Comparison of ENCODE assay signal across 29 cellular contexts in genomic region chr15:29018983-29019875, GRCh38.
DNase-seq lines count a peak whose midpoint lies in the region; ATAC-seq, FAIRE-seq and TF ChIP-seq lines count a peak whose summit lies in the region.
"Had no signal": no experiment of that assay in that cellular context is flagged by ENCODE, and none has a peak within 500 bp of the region (broad histone marks: within the 10 kb centered on the region; RNA-seq: fewer than 3 reads in every experiment).

No MANE protein-coding gene starts in this region.

- TF ChIP-seq POLR2A in H1 (IDR thresholded peaks at IDR 0.05; ENCODE audit: control extremely low read depth in 1 of 2, low read depth in 2 of 2, low read length in 2 of 2) = no peak

- H3K27me3 ChIP-seq in CD8-positive, alpha-beta T cell (ENCODE audit: insufficient read depth, low read length) = no peaks in the 10 kb centered on the region
- no peaks in the 10 kb centered on the region for H3K27me3 ChIP-seq in OCI-LY3 (ENCODE audit: low read depth, low read length)
- H3K27me3 ChIP-seq in H1 (replicated peaks in 1 of 4; ENCODE audit: control insufficient read depth in 3 of 4, extremely low read depth in 1 of 4, insufficient read depth in 3 of 4, low read length in 3 of 4) = no peaks in the 10 kb centered on the region
- H3K27me3 ChIP-seq in neuronal stem cell (ENCODE audit: control insufficient read depth in 3 of 3, insufficient read depth in 3 of 3, low read depth in 1 of 3, low read length in 3 of 3) = no peaks in the 10 kb centered on the region
- H3K27me3 ChIP-seq: neural progenitor cell, Peyer's patch, right lobe of liver had no signal

- H3K4me2 ChIP-seq in OCI-LY3 (ENCODE audit: low read length) = peak overlapping the region; percentile 34; the same call in 1 of the 2 replicates
- peak overlapping the region in 1 of 2 experiments; percentile 10; a peak in 1 of 4 replicates for H3K4me2 ChIP-seq in H1 (ENCODE audit: insufficient read depth in 1 of 2, low read depth in 2 of 2, low read length in 2 of 2)
- no peak overlapping the region for H3K4me2 ChIP-seq in neuronal stem cell (ENCODE audit: insufficient read depth, low read length, poor library complexity, severe bottlenecking)
- H3K4me2 ChIP-seq: neural progenitor cell had no signal

- CTCF ChIA-PET in CD8-positive, alpha-beta T cell (lab: Charles Lee) = no interaction called here
- CTCF ChIA-PET in H1 (lab: Charles Lee; ENCODE audit: partially characterized antibody) = interaction anchor here (0.6 to 1.1 kb wide), 9 partner anchors 18 to 139 kb away, joined by 3 to 11 read pairs (median 4); no protein-coding TSS in a partner anchor

- H3K56ac ChIP-seq in H1 (replicated peaks; ENCODE audit: insufficient read length, low read depth, low read length) = no peak overlapping the region

- H3K9me3 Mint-ChIP-seq in CD8-positive, alpha-beta T cell = no peaks in the 10 kb centered on the region
- H3K9me3 Mint-ChIP-seq: activated CD4-positive, alpha-beta memory T cell treated with anti-CD3 and anti-CD28 coated beads for 36 hours; activated T-cell treated with anti-CD3 and anti-CD28 coated beads, Interleukin-2, amount 50 U/mL, for 72 hours had no signal

- no peak for FAIRE-seq in H1 (lab: Jason Lieb, UNC)
- FAIRE-seq: GM19239 had no signal

- H4K91ac ChIP-seq in H1 (replicated peaks; ENCODE audit: insufficient read length, low read length) (peak overlapping the region; percentile 56), neuronal stem cell (ENCODE audit: low read depth, low read length, poor library complexity) (no peak overlapping the region)

- H3K9ac ChIP-seq in OCI-LY3 (ENCODE audit: low read length) (no peak overlapping the region), H1 (replicated peaks in 1 of 4; ENCODE audit: extremely low read depth in 1 of 4, low read depth in 3 of 4, low read length in 3 of 4) (no peak overlapping the region; a peak in 1 of 7 replicates), neuronal stem cell (ENCODE audit: low read depth, low read length, poor library complexity) (no peak overlapping the region)
- H3K9ac ChIP-seq: neural progenitor cell had no signal

- no peak overlapping the region for H4K8ac ChIP-seq in H1 (ENCODE audit: extremely low read depth, insufficient read depth, low read length)
- no peak overlapping the region for H4K8ac ChIP-seq in neuronal stem cell (ENCODE audit: low read depth, low read length)

- TF ChIP-seq EP300 in H1 (IDR thresholded peaks at IDR 0.05; ENCODE audit: borderline replicate concordance in 1 of 2, low read depth in 2 of 2, low read length in 2 of 2) = no peak

- H3K4me1 Mint-ChIP-seq in CD8-positive, alpha-beta T cell (ENCODE audit: low read depth) = peaks cover 60% of the 10 kb centered on the region
- H3K4me1 Mint-ChIP-seq: B cell had no signal

- peaks cover 6% of the 10 kb centered on the region for H3K4me1 ChIP-seq in CD8-positive, alpha-beta T cell (ENCODE audit: insufficient read depth, low read length)
- H3K4me1 ChIP-seq in OCI-LY3 (ENCODE audit: low read length) (peaks cover 52% of the 10 kb centered on the region), H1 (replicated peaks in 1 of 4; ENCODE audit: control insufficient read depth in 3 of 4, insufficient read depth in 4 of 4, low read length in 3 of 4) (peaks cover 3 to 7% (median 5%) of the 10 kb centered on the region in 4 experiments; a peak in 6 of 7 replicates), neuronal stem cell (ENCODE audit: control insufficient read depth in 2 of 2, insufficient read depth in 1 of 2, low read depth in 1 of 2, low read length in 2 of 2) (peaks cover 0 to 4% of the 10 kb centered on the region in 2 donors)
- H3K4me1 ChIP-seq: neural progenitor cell, Peyer's patch, prostate gland, right lobe of liver had no signal

- H3K79me2 ChIP-seq in OCI-LY3 (ENCODE audit: low read length) = no peaks in the 10 kb centered on the region
- H3K79me2 ChIP-seq in H1 (ENCODE audit: control insufficient read depth in 1 of 2, insufficient read depth in 2 of 2, low read length in 2 of 2) = no peaks in the 10 kb centered on the region

- no peak for DNase-seq in CD8-positive, alpha-beta T cell
- DNase-seq in H1 (ENCODE audit: low read depth in 1 of 2, low spot score in 2 of 2) (no peak), neuronal stem cell (ENCODE audit: low spot score) (no peak), Kasumi-1 (lab: John Stamatoyannopoulos, UW) (no peak), sciatic nerve (ENCODE audit: low spot score) (no peak)
- no peak for DNase-seq in stimulated activated CD4-positive, alpha-beta T cell treated with anti-CD3 and anti-CD28 coated beads, Interleukin-4, amount 100 ng/mL, for 24 hours
- no peak for DNase-seq in effector CD4-positive, alpha-beta T cell
- DNase-seq: ACHN; activated CD4-positive, alpha-beta memory T cell treated with anti-CD3 and anti-CD28 coated beads for 36 hours; activated CD4-positive, CD25-positive, alpha-beta regulatory T cell treated with anti-CD3 and anti-CD28 coated beads, Interleukin-2, amount 50 U/mL, for 72 hours; activated naive CD4-positive, alpha-beta T cell; activated T-cell treated with anti-CD3 and anti-CD28 coated beads, Interleukin-2, amount 50 U/mL, for 72 hours; amniotic stem cell; EL; hypothalamus; KG1; left colon; MM.1S; NCI-H2029 treated with DMSO at 0.1 percent for 48 hours; Peyer's patch; right lobe of liver; stimulated activated CD4-positive, alpha-beta T cell treated with anti-CD3 and anti-CD28 coated beads, Interleukin-4, amount 100 ng/mL, for 1 hour; trophoblast cell had no signal

- H2AFZ ChIP-seq in OCI-LY3 (ENCODE audit: low read depth, low read length) (no peak overlapping the region), H1 (ENCODE audit: low read length) (no peak overlapping the region), neuronal stem cell (ENCODE audit: low read length) (no peak overlapping the region)
- H2AFZ ChIP-seq: neural progenitor cell had no signal

- no peak overlapping the region for H3K27ac ChIP-seq in CD8-positive, alpha-beta T cell (ENCODE audit: low read depth, low read length)
- no peak overlapping the region; the same call in 1 of the 2 replicates for H3K27ac ChIP-seq in OCI-LY3 (ENCODE audit: low read length)
- no peak overlapping the region for H3K27ac ChIP-seq in H1 (ENCODE audit: low read depth, low read length)
- no peak overlapping the region for H3K27ac ChIP-seq in neuronal stem cell (replicated peaks; ENCODE audit: low read length)
- H3K27ac ChIP-seq: HL-60, neural progenitor cell, Peyer's patch, prostate gland, right lobe of liver had no signal

- H2BK5ac ChIP-seq in H1 (ENCODE audit: low read depth, low read length) = peak overlapping the region; percentile 60; the same call in 1 of the 2 replicates
- H2BK5ac ChIP-seq in neuronal stem cell (ENCODE audit: low read length) = no peak overlapping the region

- H3K4me3 Mint-ChIP-seq in CD8-positive, alpha-beta T cell = no peak overlapping the region
- H3K4me3 Mint-ChIP-seq: activated CD4-positive, alpha-beta memory T cell treated with anti-CD3 and anti-CD28 coated beads for 36 hours; activated T-cell treated with anti-CD3 and anti-CD28 coated beads, Interleukin-2, amount 50 U/mL, for 72 hours; B cell; neural progenitor cell had no signal

- H2BK15ac ChIP-seq in H1 (ENCODE audit: low read length) (no peak overlapping the region), neuronal stem cell (ENCODE audit: low read length) (no peak overlapping the region)

- no peaks in the 10 kb centered on the region for H3K27me3 Mint-ChIP-seq in CD8-positive, alpha-beta T cell (ENCODE audit: low read depth)
- H3K27me3 Mint-ChIP-seq: activated CD4-positive, alpha-beta memory T cell treated with anti-CD3 and anti-CD28 coated beads for 36 hours; B cell had no signal

- H3K36me3 ChIP-seq in CD8-positive, alpha-beta T cell (ENCODE audit: insufficient read depth, low read length) = no peaks in the 10 kb centered on the region
- H3K36me3 ChIP-seq in OCI-LY3 (replicated peaks; ENCODE audit: low read depth, low read length) (no peaks in the 10 kb centered on the region), H1 (ENCODE audit: control insufficient read depth in 2 of 4, insufficient read depth in 4 of 4, low read length in 3 of 4) (no peaks in the 10 kb centered on the region), neuronal stem cell (replicated peaks in 1 of 2; ENCODE audit: control insufficient read depth in 2 of 2, insufficient read depth in 2 of 2, low read length in 2 of 2) (peaks cover 0 to 4% of the 10 kb centered on the region in 2 donors)
- H3K36me3 ChIP-seq: neural progenitor cell, Peyer's patch, prostate gland, right lobe of liver had no signal

- peaks cover 40% of the 10 kb centered on the region for H3K36me3 Mint-ChIP-seq in CD8-positive, alpha-beta T cell
- H3K36me3 Mint-ChIP-seq: activated CD4-positive, alpha-beta memory T cell treated with anti-CD3 and anti-CD28 coated beads for 36 hours had no signal

- H3K9me3 ChIP-seq in CD8-positive, alpha-beta T cell (ENCODE audit: low read length) = no peaks in the 10 kb centered on the region
- H3K9me3 ChIP-seq in OCI-LY3 (ENCODE audit: insufficient read depth, low read length) (no peaks in the 10 kb centered on the region), H1 (ENCODE audit: insufficient read depth in 2 of 2, low read depth in 1 of 2, low read length in 1 of 2) (no peaks in the 10 kb centered on the region), neuronal stem cell (replicated peaks in 1 of 2; ENCODE audit: control insufficient read depth in 2 of 2, insufficient read depth in 1 of 2, low read depth in 1 of 2, low read length in 2 of 2) (peaks cover 0 to 5% of the 10 kb centered on the region in 2 donors)
- H3K9me3 ChIP-seq: Peyer's patch, prostate gland, right lobe of liver had no signal

- H2BK120ac ChIP-seq in H1 (replicated peaks; ENCODE audit: low read depth, low read length) (no peak overlapping the region), neuronal stem cell (ENCODE audit: low read depth, low read length) (no peak overlapping the region)

- no peak overlapping the region for H2BK12ac ChIP-seq in H1 (ENCODE audit: low read depth, low read length)
- no peak overlapping the region for H2BK12ac ChIP-seq in neuronal stem cell (ENCODE audit: low read length)

- peak overlapping the region; percentile 77; the same call in 1 of the 2 replicates for H2AK5ac ChIP-seq in H1 (ENCODE audit: low read depth, low read length)
- H2AK5ac ChIP-seq in neuronal stem cell (ENCODE audit: low read depth, low read length) = no peak overlapping the region

- peak overlapping the region; percentile 30 for H4K5ac ChIP-seq in H1 (ENCODE audit: insufficient read length, low read depth, low read length)

- ATAC-seq in CD8-positive, alpha-beta T cell = no peak
- ATAC-seq in sciatic nerve = no peak
- ATAC-seq: activated T-cell treated with anti-CD3 and anti-CD28 coated beads, Interleukin-2, amount 50 U/mL, for 72 hours; left colon had no signal

- no peak overlapping the region for H3K4me3 ChIP-seq in CD8-positive, alpha-beta T cell (ENCODE audit: low read depth, low read length)
- H3K4me3 ChIP-seq in OCI-LY3 (ENCODE audit: low read length) (no peak overlapping the region), H1 (ENCODE audit: extremely low read depth in 1 of 4, insufficient read depth in 2 of 4, low read depth in 3 of 4, low read length in 4 of 4) (no peak overlapping the region), neuronal stem cell (ENCODE audit: low read length in 2 of 2) (no peak overlapping the region)
- H3K4me3 ChIP-seq: neural progenitor cell, Peyer's patch, prostate gland, right lobe of liver had no signal

- H3K23ac ChIP-seq in H1 (ENCODE audit: insufficient read length) = no peak overlapping the region
- H3K23ac ChIP-seq in neuronal stem cell (ENCODE audit: low read depth, low read length, poor library complexity) = no peak overlapping the region

- H4K20me1 ChIP-seq in OCI-LY3 (ENCODE audit: insufficient read depth, low read length) (no peaks in the 10 kb centered on the region), H1 (replicated peaks in 1 of 2; ENCODE audit: control insufficient read depth in 1 of 2, insufficient read depth in 2 of 2, low read length in 2 of 2) (no peaks in the 10 kb centered on the region)

- no peaks in the 10 kb centered on the region for H3K23me2 ChIP-seq in H1 (ENCODE audit: low read depth, low read length)

- WGBS in H1 (ENCODE audit: extremely low coverage in 1 of 2, insufficient coverage in 1 of 2, insufficient read length in 1 of 2, insufficient replicate concordance in 2 of 2, low coverage in 1 of 2, low lambda C conversion rate in 2 of 2, missing lambda C conversion rate in 1 of 2), 2 experiments = 77% methylated on average over 7 of the region's 8 CpGs; no CpG with 5 or more reads in 1 of the 2 experiments
- no CpG with 5 or more reads among the region's 8 CpGs for WGBS in neuronal stem cell (ENCODE audit: extremely low coverage in 2 of 2, insufficient read length in 2 of 2, insufficient replicate concordance in 1 of 2), 2 donors

- H3K4ac ChIP-seq in H1 (replicated peaks; ENCODE audit: insufficient read length, low read depth, low read length) = peak overlapping the region; percentile 82
- no peak overlapping the region for H3K4ac ChIP-seq in neuronal stem cell (ENCODE audit: low read length)

- no peak overlapping the region for H2BK20ac ChIP-seq in H1 (ENCODE audit: low read length)

- POLR2A ChIA-PET in CD8-positive, alpha-beta T cell (lab: Charles Lee) = no interaction called here
- POLR2A ChIA-PET in H1 (lab: Charles Lee; ENCODE audit: partially characterized antibody) = no interaction called here

- TF ChIP-seq CTCF in CD8-positive, alpha-beta T cell (IDR thresholded peaks at IDR 0.05) = no peak
- no peak for TF ChIP-seq CTCF in OCI-LY3 (IDR thresholded peaks at IDR 0.05; ENCODE audit: low read depth, low read length)
- TF ChIP-seq CTCF in H1 (IDR thresholded peaks at IDR 0.05; ENCODE audit: control extremely low read depth in 1 of 3, insufficient read depth in 1 of 3, low read depth in 1 of 3, low read length in 3 of 3) = no peak

- intact Hi-C loops in CD8-positive, alpha-beta T cell (cut with DNase I, micrococcal nuclease) = no loop called here
- intact Hi-C loops in sciatic nerve (cut with DNase I) = no loop called here

- H3K79me1 ChIP-seq in H1 (ENCODE audit: low read depth, low read length) (no peaks in the 10 kb centered on the region), neuronal stem cell (ENCODE audit: low read depth, low read length) (no peaks in the 10 kb centered on the region)

- no peak overlapping the region for H3K14ac ChIP-seq in H1 (ENCODE audit: insufficient read length)
- no peak overlapping the region for H3K14ac ChIP-seq in neuronal stem cell (ENCODE audit: low read length)

- H3K18ac ChIP-seq in H1 (ENCODE audit: extremely low read depth, low read length) (no peak overlapping the region; the same call in 1 of the 2 replicates), neuronal stem cell (ENCODE audit: low read length) (peak overlapping the region; percentile 49)

- H3K27ac Mint-ChIP-seq in CD8-positive, alpha-beta T cell = peak overlapping the region; percentile 21
- H3K27ac Mint-ChIP-seq: activated CD4-positive, alpha-beta memory T cell treated with anti-CD3 and anti-CD28 coated beads for 36 hours; activated T-cell treated with anti-CD3 and anti-CD28 coated beads, Interleukin-2, amount 50 U/mL, for 72 hours; B cell; neural progenitor cell had no signal

- no peak for TF ChIP-seq RAD21 in H1 (IDR thresholded peaks at IDR 0.05 in 1 of 2, conservative IDR thresholded peaks at IDR 0.05 in 1 of 2; ENCODE audit: low read depth in 2 of 2, low read length in 2 of 2)
